ENCODE assay signal across 7 cellular contexts in genomic region chr1:27568247-27569087, GRCh38. TPM values are rescaled to one million over a fixed set of nuclear protein-coding genes. Genes with fewer than 3 reads are reported as not detected.
DNase-seq lines count a peak whose midpoint lies in the region; ATAC-seq, FAIRE-seq and TF ChIP-seq lines count a peak whose summit lies in the region.

No MANE protein-coding gene starts in this region.

- no peaks in the 10 kb centered on the region for H3K9me3 Mint-ChIP-seq in WTC11

- H3K27me3 ChIP-seq in keratinocyte (ENCODE audit: control insufficient read depth, extremely low read depth, insufficient read depth, low read length), result no peaks in the 10 kb centered on the region

- H3K27me3 Mint-ChIP-seq in WTC11 (ENCODE audit: low read depth), result no peaks in the 10 kb centered on the region

- dilution Hi-C loops in keratinocyte (cut with MboI; ENCODE audit: extremely low pct_ligation_motif_present, low sequenced_read_pairs), result no loop called here

- ATAC-seq in HG02798 (IDR thresholded peaks at IDR 0.05; ENCODE audit: poor library complexity, unreplicated experiment) (peak; percentile 94), WTC11 (peak; percentile 59)

- peak overlapping the region; percentile 39; the same call in 1 of the 2 replicates for H3K27ac Mint-ChIP-seq in WTC11

- in situ Hi-C loops in GM13976 (cut with MboI; ENCODE audit: low sequenced_read_pairs, unreplicated experiment), result no loop called here

- H3K36me3 ChIP-seq in keratinocyte (ENCODE audit: control insufficient read depth in 2 of 2, extremely low read depth in 1 of 2, insufficient read depth in 2 of 2, low read length in 2 of 2), result peaks cover 3 to 8% of the 10 kb centered on the region in 2 experiments

- peaks cover 39% of the 10 kb centered on the region for H3K79me2 ChIP-seq in keratinocyte (ENCODE audit: control insufficient read depth, insufficient read depth, low read length)

- peak overlapping the region; percentile 54 for H3K9ac ChIP-seq in keratinocyte (ENCODE audit: control insufficient read depth, extremely low read depth, insufficient read depth, low read length)

- H3K4me3 Mint-ChIP-seq in WTC11, result peak overlapping the region; percentile 58

- peak overlapping the region in 1 of 2 donors; percentile 28 for H3K4me3 ChIP-seq in cardiac fibroblast (replicated peaks in 1 of 2; ENCODE audit: low read depth in 2 of 2, low read length in 2 of 2)
- H3K4me3 ChIP-seq in keratinocyte (ENCODE audit: control insufficient read depth in 2 of 3, extremely low read depth in 1 of 3, insufficient read depth in 2 of 3, low read depth in 1 of 3, low read length in 3 of 3), result peak overlapping the region in 1 of 3 experiments; percentile 26

- no peaks in the 10 kb centered on the region for H4K20me1 ChIP-seq in keratinocyte (ENCODE audit: control insufficient read depth, extremely low read depth, insufficient read depth, low read length)

- H2AFZ ChIP-seq in keratinocyte (ENCODE audit: control insufficient read depth, low read length), result no peak overlapping the region

- no peaks in the 10 kb centered on the region for H3K36me3 Mint-ChIP-seq in WTC11

- TF ChIP-seq CTCF in GM13976 (IDR thresholded peaks at IDR 0.05; ENCODE audit: borderline replicate concordance, control extremely low read depth, extremely low read depth, insufficient read depth, missing control alignments), result peak; percentile 75
- TF ChIP-seq CTCF in WTC11 (IDR thresholded peaks at IDR 0.05), result peak; percentile 70
- TF ChIP-seq CTCF in cardiac fibroblast (IDR thresholded peaks at IDR 0.05; ENCODE audit: low read depth, low read length), result no peak
- peak in 1 of 3 experiments; percentile 53 for TF ChIP-seq CTCF in keratinocyte (optimal IDR thresholded peaks at IDR 0.05 in 1 of 3, IDR thresholded peaks at IDR 0.05 in 1 of 3, conservative IDR thresholded peaks at IDR 0.05 in 1 of 3; ENCODE audit: extremely low read depth in 1 of 3, insufficient read depth in 2 of 3, low read length in 3 of 3)

- no peaks in the 10 kb centered on the region for H3K9me1 ChIP-seq in keratinocyte (ENCODE audit: control insufficient read depth, extremely low read depth, insufficient read depth, low read length)

- peak overlapping the region; percentile 50 for H3K27ac ChIP-seq in keratinocyte (ENCODE audit: control insufficient read depth, insufficient read depth, low read length)

- POLR2A ChIA-PET in WTC11 (lab: Charles Lee), result interaction anchor here (0.5 to 1.5 kb wide), 8 partner anchors 11 to 111 kb away, joined by 3 to 5 read pairs (median 3); partner anchors contain the start of gene AHDC1

- no peaks in the 10 kb centered on the region for H3K9me3 ChIP-seq in keratinocyte (ENCODE audit: control insufficient read depth, low read depth, low read length)

- peaks cover 57% of the 10 kb centered on the region for H3K4me1 ChIP-seq in keratinocyte (ENCODE audit: control insufficient read depth, extremely low read depth, insufficient read depth, low read length)

- peak overlapping the region; percentile 80 for H3K4me2 ChIP-seq in keratinocyte (ENCODE audit: control insufficient read depth, extremely low read depth, insufficient read depth, low read depth, low read length)

- FAIRE-seq in keratinocyte (lab: Jason Lieb, UNC), result peak; percentile 61

- H3K4me1 Mint-ChIP-seq in WTC11, result peaks cover 88% of the 10 kb centered on the region

- CTCF ChIA-PET in WTC11 (lab: Charles Lee), result interaction anchor here (0.5 to 16.0 kb wide), 45 partner anchors 8 to 272 kb away, joined by 3 to 489 read pairs (median 5); partner anchors contain the start of genes AHDC1 and WASF2

- DNase-seq in GM13976 (ENCODE audit: low spot score) (peak; percentile 99), NCI-H187 treated with DMSO at 0.1 percent for 48 hours (lab: John Stamatoyannopoulos, UW) (peak; percentile 83), WTC11 (ENCODE audit: low spot score) (peak; percentile 93), cardiac fibroblast (ENCODE audit: low read depth in 2 of 2) (peak; percentile 89 to 94), keratinocyte (ENCODE audit: low read depth, low spot score) (peak; percentile 78)
- peak; percentile 87 to 94 for DNase-seq in stimulated activated CD4-positive, alpha-beta T cell treated with anti-CD3 and anti-CD28 coated beads, Interleukin-15, amount 100 ng/mL, for 48 hours (ENCODE audit: low read depth in 2 of 2)

TF ChIP-seq in WTC11, 78 proteins besides CTCF, POLR2A, EP300 and RAD21 (continues in another document):
- TF ChIP-seq JAZF1 (CRISPR knock-in tag; IDR thresholded peaks at IDR 0.05) (no peak), ETV6 (CRISPR knock-in tag; IDR thresholded peaks at IDR 0.05) (0 out of 2 replicates have a peak, but pooled peaks have one; percentile 12), MAX (CRISPR knock-in tag; IDR thresholded peaks at IDR 0.05) (peak; percentile 27; the same call in 1 of the 2 replicates), TP53 (CRISPR knock-in tag; IDR thresholded peaks at IDR 0.05) (no peak), EMX1 (CRISPR knock-in tag; IDR thresholded peaks at IDR 0.05) (no peak), OVOL2 (CRISPR knock-in tag; IDR thresholded peaks at IDR 0.05; ENCODE audit: borderline replicate concordance) (no peak), E2F5 (CRISPR knock-in tag; IDR thresholded peaks at IDR 0.05) (peak; percentile 77; the same call in 1 of the 2 replicates), HMGXB4 (CRISPR knock-in tag; IDR thresholded peaks at IDR 0.05) (0 out of 2 replicates have a peak, but pooled peaks have one; percentile 51), ARID4B (CRISPR knock-in tag; IDR thresholded peaks at IDR 0.05; ENCODE audit: borderline replicate concordance) (no peak), ZNF423 (CRISPR knock-in tag; IDR thresholded peaks at IDR 0.05) (peak; percentile 78), SP1 (CRISPR knock-in tag; conservative IDR thresholded peaks at IDR 0.05) (peak; percentile 90)

RNA-seq across cellular contexts. Expression of gene AHDC1, which starts 35.5 kb away (rescaled TPM):
- 31.6 to 49.0 TPM (median 32.6 TPM) in 3 replicates for total RNA-seq in WTC11 (2021)
- polyA plus RNA-seq in keratinocyte, result 3.9 to 4.2 TPM (median 4.1 TPM) in 3 replicates
- polyA plus RNA-seq in keratinocyte (2011; ENCODE audit: low read depth), result 7.2 TPM
- 3.6 and 5.3 TPM in 2 replicates for polyA plus RNA-seq in keratinocyte (2011; cell fraction: cytosol; rRNA removed)
- polyA plus RNA-seq in keratinocyte (2011; cell fraction: nucleus; rRNA removed), result 24.5 and 32.9 TPM in 2 replicates
- 13.6 and 18.7 TPM in 2 replicates for polyA plus RNA-seq in keratinocyte (2012; ENCODE audit: low replicate concordance)
- polyA minus RNA-seq in keratinocyte, result 7.9 to 15.7 TPM (median 10.4 TPM) in 3 replicates
- 8.8 TPM for polyA minus RNA-seq in keratinocyte (2011; cell fraction: cytosol; rRNA and poly(A)+ RNA removed)
- 19.1 and 26.2 TPM in 2 replicates for polyA minus RNA-seq in keratinocyte (2011; cell fraction: nucleus; rRNA and poly(A)+ RNA removed)
